2 cellular contexts compared by ENCODE assay signal in genomic region chr10:13328588-13328987, GRCh38.
TF ChIP-seq lines count a peak whose summit lies in the region.

No MANE protein-coding gene starts in this region.

TF ChIP-seq in IMR-90, 13 proteins besides CTCF, POLR2A, EP300 and RAD21:
- no peak for TF ChIP-seq USF2 (IDR thresholded peaks at IDR 0.05; ENCODE audit: low read depth, low read length)
- no peak for TF ChIP-seq SMC3 (IDR thresholded peaks at IDR 0.05; ENCODE audit: low read depth, low read length)
- TF ChIP-seq MAZ (IDR thresholded peaks at IDR 0.05; ENCODE audit: borderline replicate concordance, low read depth, low read length): no peak
- no peak for TF ChIP-seq MXI1 (IDR thresholded peaks at IDR 0.05; ENCODE audit: borderline replicate concordance, low read depth, low read length)
- TF ChIP-seq RCOR1 (IDR thresholded peaks at IDR 0.05; ENCODE audit: insufficient replicate concordance, low read length): no peak
- TF ChIP-seq FOS (IDR thresholded peaks at IDR 0.05; ENCODE audit: low read depth, low read length): no peak
- no peak for TF ChIP-seq RFX5 (IDR thresholded peaks at IDR 0.05; ENCODE audit: low read depth, low read length)
- no peak for TF ChIP-seq BHLHE40 (IDR thresholded peaks at IDR 0.05; ENCODE audit: low read depth, low read length)
- no peak for TF ChIP-seq ELK1 (IDR thresholded peaks at IDR 0.05; ENCODE audit: borderline replicate concordance, low read depth, low read length)
- TF ChIP-seq NFE2L2 (IDR thresholded peaks at IDR 0.05; ENCODE audit: low read depth, low read length): no peak
- no peak for TF ChIP-seq MAFK (IDR thresholded peaks at IDR 0.05; ENCODE audit: low read depth, low read length)
- no peak for TF ChIP-seq CHD1 (IDR thresholded peaks at IDR 0.05; ENCODE audit: low read depth, low read length)
- TF ChIP-seq CEBPB (IDR thresholded peaks at IDR 0.05; ENCODE audit: low read depth, low read length): no peak

TF ChIP-seq in H1, 55 proteins besides CTCF, POLR2A, EP300 and RAD21:
- TF ChIP-seq E2F6 (IDR thresholded peaks at IDR 0.05): no peak
TF ChIP-seq in H1: peak in this region for 0.
